ENCODE assay signal across 1 cellular context in genomic region chr16:56626685-56627084, GRCh38.
TF ChIP-seq lines count a peak whose summit lies in the region.

No MANE protein-coding gene starts in this region.

TF ChIP-seq in endothelial cell of umbilical vein, 7 proteins besides CTCF, POLR2A, EP300 and RAD21:
- TF ChIP-seq POLR2AphosphoS5 (IDR thresholded peaks at IDR 0.05; ENCODE audit: insufficient read depth, low read depth, low read length) (no peak), EZH2 (IDR thresholded peaks at IDR 0.05; ENCODE audit: borderline replicate concordance, low read depth, low read length, severe bottlenecking) (no peak), GATA2 (IDR thresholded peaks at IDR 0.05; ENCODE audit: insufficient read depth, insufficient read length, low read depth, low read length) (no peak), MYC (IDR thresholded peaks at IDR 0.05; ENCODE audit: low read depth, low read length) (no peak), FOS (IDR thresholded peaks at IDR 0.05; ENCODE audit: borderline replicate concordance, insufficient read depth, low read length) (no peak)
TF ChIP-seq in endothelial cell of umbilical vein: peak in this region for 0.
